In genomic region chr18:6435731-6436130, GRCh38 we compare ENCODE assay signal across 23 cellular contexts. TPM values are rescaled to one million over a fixed set of nuclear protein-coding genes. Genes with fewer than 3 reads are reported as not detected.
"Had no signal": no experiment of that assay in that cellular context is flagged by ENCODE, and none has a peak within 500 bp of the region (broad histone marks: within the 10 kb centered on the region; RNA-seq: fewer than 3 reads in every experiment).

No MANE protein-coding gene starts in this region.

- DNase-seq: colonic mucosa; cortex of kidney; effector CD8-positive, alpha-beta T cell; effector memory CD8-positive, alpha-beta T cell; endodermal cell; erythroblast; esophagus squamous epithelium; foreskin melanocyte; gastrocnemius medialis; glutamatergic neuron; head of caudate nucleus; heart right ventricle; hippocampal formation; left cardiac atrium; left lung; left ventricle myocardium superior; lower lobe of right lung; mesenchymal stem cell; midbrain; naive thymus-derived CD4-positive, alpha-beta T cell had no signal

- H3K27ac ChIP-seq: colonic mucosa, epithelial cell of prostate, esophagus squamous epithelium, gastrocnemius medialis, heart right ventricle, left lung, lower lobe of right lung had no signal

- H3K4me1 ChIP-seq: colonic mucosa, esophagus squamous epithelium, gastrocnemius medialis, heart right ventricle, left lung, lower lobe of right lung had no signal

- H3K27me3 ChIP-seq: colonic mucosa, gastrocnemius medialis, left lung had no signal

- H3K9me3 ChIP-seq: colonic mucosa, esophagus squamous epithelium, gastrocnemius medialis, heart right ventricle, left lung, lower lobe of right lung had no signal

- H3K4me3 ChIP-seq: colonic mucosa, esophagus squamous epithelium, gastrocnemius medialis, heart right ventricle, left lung, lower lobe of right lung had no signal

- ATAC-seq: effector memory CD8-positive, alpha-beta T cell; esophagus mucosa; gastrocnemius medialis; heart right ventricle; left cardiac atrium; left lung; left ventricle myocardium superior; lower lobe of right lung; naive thymus-derived CD4-positive, alpha-beta T cell had no signal

- H3K36me3 ChIP-seq: colonic mucosa, esophagus squamous epithelium, gastrocnemius medialis, heart right ventricle, left lung, lower lobe of right lung had no signal

RNA-seq across cellular contexts. Expression of gene L3MBTL4, which starts 21.0 kb away (rescaled TPM):
- total RNA-seq: fibroblast of villous mesenchyme had no signal
